ENCODE assay signal across 8 cellular contexts in genomic region chr2:113198790-113199612, GRCh38. TPM values are rescaled to one million over a fixed set of nuclear protein-coding genes. Genes with fewer than 3 reads are reported as not detected.
DNase-seq lines count a peak whose midpoint lies in the region; ATAC-seq and TF ChIP-seq lines count a peak whose summit lies in the region.

No MANE protein-coding gene starts in this region.

- CTCF ChIA-PET in AG04450 (lab: Charles Lee), result interaction anchor here (0.6 to 12.1 kb wide), 43 partner anchors 9 to 450 kb away, joined by 3 to 200 read pairs (median 5); no protein-coding TSS in a partner anchor

- H3K27ac Mint-ChIP-seq in nephron progenitor cell, result no peak overlapping the region
- peak overlapping the region; percentile 91 for H3K27ac Mint-ChIP-seq in stimulated activated naive CD8-positive, alpha-beta T cell treated with anti-CD3 and anti-CD28 coated beads, Interleukin-15, Interleukin-2, amounts not matched to agents 100 ng/mL and 50 ng/mL, for 24 hours

- no peak overlapping the region for H3K27ac ChIP-seq in AG04450 (ENCODE audit: low read depth, low read length)

- H3K4me3 ChIP-seq in AG04450 (ENCODE audit: low read depth, low read length), result peak overlapping the region; percentile 71

- DNase-seq in AG04450 (ENCODE audit: low read depth, low spot score), result no peak
- peak; percentile 79 for DNase-seq in RKO (ENCODE audit: low spot score)
- peak; percentile 45 for DNase-seq in activated gamma-delta T cell (lab: John Stamatoyannopoulos, UW)
- DNase-seq in fibroblast of the conjunctiva (ENCODE audit: low read depth), result peak; percentile 45
- DNase-seq in nephron progenitor cell, result peak; percentile 92

- peaks cover 18% of the 10 kb centered on the region for H3K27me3 ChIP-seq in AG04450 (ENCODE audit: control insufficient read depth, insufficient read depth, low read length)

- H3K9me3 ChIP-seq in AG04450 (ENCODE audit: control insufficient read depth, insufficient read depth, low read length), result no peaks in the 10 kb centered on the region; the same call in 1 of the 2 replicates

- no peaks in the 10 kb centered on the region for H3K36me3 Mint-ChIP-seq in nephron progenitor cell (ENCODE audit: low read depth)
- H3K36me3 Mint-ChIP-seq in stimulated activated naive CD8-positive, alpha-beta T cell treated with anti-CD3 and anti-CD28 coated beads, Interleukin-15, Interleukin-2, amounts not matched to agents 100 ng/mL and 50 ng/mL, for 24 hours (ENCODE audit: low read depth), result peaks cover 69% of the 10 kb centered on the region

- TF ChIP-seq CTCF in AG04450 (IDR thresholded peaks at IDR 0.05; ENCODE audit: low read depth, low read length) (peak; percentile 78), nephron progenitor cell (IDR thresholded peaks at IDR 0.05) (peak; percentile 93)

- H3K9me3 Mint-ChIP-seq in nephron progenitor cell, result no peaks in the 10 kb centered on the region
- H3K9me3 Mint-ChIP-seq in stimulated activated naive CD8-positive, alpha-beta T cell treated with anti-CD3 and anti-CD28 coated beads, Interleukin-15, Interleukin-2, amounts not matched to agents 100 ng/mL and 50 ng/mL, for 24 hours, result no peaks in the 10 kb centered on the region

- POLR2A ChIA-PET in AG04450 (lab: Yijun Ruan, JAX), result interaction anchor here (0.8 kb wide), 1 partner anchor 59 kb away, joined by 3 read pairs; no protein-coding TSS in a partner anchor

- peak overlapping the region; percentile 79 for H3K4me3 Mint-ChIP-seq in nephron progenitor cell
- H3K4me3 Mint-ChIP-seq in stimulated activated naive CD8-positive, alpha-beta T cell treated with anti-CD3 and anti-CD28 coated beads, Interleukin-15, Interleukin-2, amounts not matched to agents 100 ng/mL and 50 ng/mL, for 24 hours, result no peak overlapping the region

- peaks cover 33% of the 10 kb centered on the region for H3K4me1 Mint-ChIP-seq in nephron progenitor cell
- peaks cover 23% of the 10 kb centered on the region for H3K4me1 Mint-ChIP-seq in stimulated activated naive CD8-positive, alpha-beta T cell treated with anti-CD3 and anti-CD28 coated beads, Interleukin-15, Interleukin-2, amounts not matched to agents 100 ng/mL and 50 ng/mL, for 24 hours (ENCODE audit: low read depth)

- H3K27me3 Mint-ChIP-seq in nephron progenitor cell (ENCODE audit: low read depth, poor library complexity), result peaks cover 41% of the 10 kb centered on the region
- H3K27me3 Mint-ChIP-seq in stimulated activated naive CD8-positive, alpha-beta T cell treated with anti-CD3 and anti-CD28 coated beads, Interleukin-15, Interleukin-2, amounts not matched to agents 100 ng/mL and 50 ng/mL, for 24 hours, result no peaks in the 10 kb centered on the region

- peak; percentile 65 for ATAC-seq in GM19025 (IDR thresholded peaks at IDR 0.05; ENCODE audit: low read depth, unreplicated experiment)
- peak; percentile 79 for ATAC-seq in HG03520 (IDR thresholded peaks at IDR 0.05; ENCODE audit: unreplicated experiment)

RNA-seq across cellular contexts. Expression of gene PSD4, which starts 25.2 kb away (rescaled TPM):
- 0.32 and 0.37 TPM in 2 replicates for polyA plus RNA-seq in AG04450 (2011; rRNA removed)
- polyA minus RNA-seq in AG04450 (2011; rRNA and poly(A)+ RNA removed), result 0.17 and 0.32 TPM in 2 replicates
